21 cellular contexts compared by ENCODE assay signal in genomic region chr11:47571895-47572294, GRCh38. TPM values are rescaled to one million over a fixed set of nuclear protein-coding genes. Genes with fewer than 3 reads are reported as not detected.
A peak's percentile ranks its signal among the peaks of the same experiment; 100 is the strongest.
DNase-seq lines count a peak whose midpoint lies in the region; FAIRE-seq and TF ChIP-seq lines count a peak whose summit lies in the region.
"Had no signal": no experiment of that assay in that cellular context is flagged by ENCODE, and none has a peak within 500 bp of the region (broad histone marks: within the 10 kb centered on the region; RNA-seq: fewer than 3 reads in every experiment).

No MANE protein-coding gene starts in this region.

- peaks cover 31% of the 10 kb centered on the region for H3F3A ChIP-seq in GM23248 (ENCODE audit: insufficient read depth)

- H3K27ac Mint-ChIP-seq in brain: peak overlapping the region in 3 of 5 experiments; percentile 14 to 37 (median 36)
- H3K27ac Mint-ChIP-seq: activated naive CD4-positive, alpha-beta T cell treated with anti-CD3 and anti-CD28 coated beads, Interleukin-2, amount 50 U/mL, for 72 hours had no signal

- H3K4me1 Mint-ChIP-seq in brain: peaks cover 7% of the 10 kb centered on the region

- no peaks in the 10 kb centered on the region for H3K9me3 ChIP-seq in GM23248 (ENCODE audit: low read depth)
- H3K9me3 ChIP-seq in tibial artery: no peaks in the 10 kb centered on the region
- H3K9me3 ChIP-seq in esophagus muscularis mucosa: no peaks in the 10 kb centered on the region
- H3K9me3 ChIP-seq: SJCRH30, upper lobe of left lung had no signal

- H2AFZ ChIP-seq in ACC112 (ENCODE audit: low read length, unreplicated experiment): no peak overlapping the region
- no peak overlapping the region for H2AFZ ChIP-seq in GM23248
- H2AFZ ChIP-seq: parathyroid adenoma had no signal

- 0 to 15% methylated on average over 1 of the region's 1 CpG for WGBS in GM23248 (ENCODE audit: low coverage in 1 of 2, low lambda C conversion rate in 2 of 2, missing lambda C conversion rate in 2 of 2), 2 experiments
- WGBS in esophagus muscularis mucosa: 58% methylated on average over 1 of the region's 1 CpG

- H3K27me3 ChIP-seq in ACC112 (ENCODE audit: insufficient read depth, low read length) (no peaks in the 10 kb centered on the region), GM23248 (replicated peaks; ENCODE audit: insufficient read depth) (no peaks in the 10 kb centered on the region), tibial artery (no peaks in the 10 kb centered on the region), esophagus muscularis mucosa (no peaks in the 10 kb centered on the region)
- H3K27me3 ChIP-seq: SJCRH30, upper lobe of left lung had no signal

- no peak for FAIRE-seq in D721Med (lab: Jason Lieb, UNC)
- FAIRE-seq: small intestine had no signal

- TF ChIP-seq EP300 in esophagus muscularis mucosa (IDR thresholded peaks at IDR 0.05): no peak

- H3K9ac ChIP-seq in GM23248: peak overlapping the region; percentile 53
- H3K9ac ChIP-seq: parathyroid adenoma had no signal

- TF ChIP-seq POLR2A in esophagus muscularis mucosa (IDR thresholded peaks at IDR 0.05; ENCODE audit: low read depth): no peak

- peaks cover 21% of the 10 kb centered on the region for H3K79me2 ChIP-seq in ACC112 (ENCODE audit: control insufficient read depth, insufficient read depth, low read length, unreplicated experiment)
- peaks cover 79% of the 10 kb centered on the region for H3K79me2 ChIP-seq in GM23248 (ENCODE audit: insufficient read depth)
- H3K79me2 ChIP-seq: parathyroid adenoma had no signal

- peaks cover 3% of the 10 kb centered on the region for H3K27me3 Mint-ChIP-seq in brain
- H3K27me3 Mint-ChIP-seq: stimulated activated naive B cell treated with anti-CD40 and anti-IgM and Interleukin-4, amounts not matched to agents 10 μg/mL and 1 μg/mL and 100 μg/mL, for 72 hours had no signal

- H3K4me2 ChIP-seq in GM23248 (ENCODE audit: unreplicated experiment): peak overlapping the region; percentile 72

- H4K20me1 ChIP-seq in GM23248 (ENCODE audit: insufficient read depth): no peaks in the 10 kb centered on the region

- no peak overlapping the region for H3K4me3 Mint-ChIP-seq in brain
- H3K4me3 Mint-ChIP-seq: stimulated activated naive B cell treated with anti-CD40 and anti-IgM and Interleukin-4, amounts not matched to agents 10 μg/mL and 1 μg/mL and 100 μg/mL, for 72 hours had no signal

- H3K36me3 ChIP-seq in ACC112 (ENCODE audit: insufficient read depth, low read length) (0 out of 2 replicates have a peak, but pooled peaks cover 9% of the 10 kb centered on the region), GM23248 (ENCODE audit: low read depth) (peaks cover 8% of the 10 kb centered on the region; the same call in 1 of the 2 replicates), tibial artery (peaks cover 34 to 80% (median 38%) of the 10 kb centered on the region in 3 donors), esophagus muscularis mucosa (peaks cover 37 to 79% (median 57%) of the 10 kb centered on the region in 4 donors)

- no peaks in the 10 kb centered on the region for H3K9me2 ChIP-seq in GM23248 (ENCODE audit: insufficient read depth)

- H3K4me1 ChIP-seq in ACC112 (ENCODE audit: control insufficient read depth, insufficient read depth, low read length, unreplicated experiment): peaks cover 30% of the 10 kb centered on the region
- H3K4me1 ChIP-seq in GM23248 (ENCODE audit: insufficient read depth): peaks cover 15% of the 10 kb centered on the region
- H3K4me1 ChIP-seq in tibial artery: peaks cover 0 to 5% (median 0%) of the 10 kb centered on the region in 4 donors
- H3K4me1 ChIP-seq in esophagus muscularis mucosa: peaks cover 18 to 32% (median 22%) of the 10 kb centered on the region in 4 donors
- H3K4me1 ChIP-seq: parathyroid adenoma had no signal

- no peaks in the 10 kb centered on the region for H3K9me3 Mint-ChIP-seq in brain
- H3K9me3 Mint-ChIP-seq: activated naive CD4-positive, alpha-beta T cell treated with anti-CD3 and anti-CD28 coated beads, Interleukin-2, amount 50 U/mL, for 72 hours; stimulated activated naive B cell treated with anti-CD40 and anti-IgM and Interleukin-4, amounts not matched to agents 10 μg/mL and 1 μg/mL and 100 μg/mL, for 72 hours had no signal

- H3K27ac ChIP-seq in ACC112 (ENCODE audit: low read depth, low read length): peak overlapping the region; percentile 77
- H3K27ac ChIP-seq in GM23248: peak overlapping the region; percentile 80
- no peak overlapping the region for H3K27ac ChIP-seq in tibial artery
- H3K27ac ChIP-seq in caudate nucleus (ENCODE audit: low read depth, low read length): no peak overlapping the region
- no peak overlapping the region for H3K27ac ChIP-seq in esophagus muscularis mucosa (replicated peaks in 1 of 4)
- H3K27ac ChIP-seq: parathyroid adenoma, SJCRH30, upper lobe of left lung had no signal

- DNase-seq in GM23248 (peak; percentile 86), iris pigment epithelial cell (ENCODE audit: low read depth) (peak; percentile 72), D721Med (ENCODE audit: insufficient read length, low spot score) (no peak), tibial artery (no peak), caudate nucleus (lab: John Stamatoyannopoulos, UW) (no peak), esophagus muscularis mucosa (ENCODE audit: extremely low spot score) (no peak)
- DNase-seq: activated CD4-positive, alpha-beta T cell treated with anti-CD3 and anti-CD28 coated beads for 4 hours; activated CD8-positive, alpha-beta memory T cell treated with anti-CD3 and anti-CD28 coated beads, Interleukin-2, amount 50 U/mL, for 48 hours; Karpas-422; left ventricle myocardium superior; NCI-H146; NCI-H510A; small intestine; stimulated activated naive B cell treated with anti-CD40 and anti-IgM and Interleukin-4, amounts not matched to agents 10 μg/mL and 1 μg/mL and 100 μg/mL, for 72 hours had no signal

- in situ Hi-C loops in GM23248 (cut with MboI): no loop called here

- TF ChIP-seq CTCF in brain (conservative IDR thresholded peaks at IDR 0.05) (no peak), D721Med (IDR thresholded peaks at IDR 0.05; ENCODE audit: insufficient read depth, missing control alignments) (no peak), tibial artery (IDR thresholded peaks at IDR 0.05) (no peak), esophagus muscularis mucosa (IDR thresholded peaks at IDR 0.05) (no peak)

- H3K36me3 Mint-ChIP-seq in brain: peaks cover 49% of the 10 kb centered on the region

- intact Hi-C loops in tibial artery (cut with DNase I; ENCODE audit: low total_unique reads) (loop anchor here (10.0 kb wide), 1 partner anchor 157 kb away; no protein-coding TSS in a partner anchor), esophagus muscularis mucosa (cut with DNase I) (no loop called here)

- H3K4me3 ChIP-seq in ACC112 (ENCODE audit: low read depth, low read length) (peak overlapping the region; percentile 19; the same call in 1 of the 2 replicates), GM23248 (peak overlapping the region; percentile 51), tibial artery (no peak overlapping the region), esophagus muscularis mucosa (no peak overlapping the region)
- H3K4me3 ChIP-seq: SJCRH30, upper lobe of left lung had no signal

RNA-seq across cellular contexts. Expression of gene PTPMT1, which starts 6.5 kb away (rescaled TPM):
- total RNA-seq in GM23248 (2014; rRNA removed; shearing (Covaris generic)): 68.7 and 90.2 TPM in 2 replicates
- polyA plus RNA-seq in GM23248 (2016; fragmentation: Nextera tagmentation; extraction: Ambion mirVana): 78.4 and 82.2 TPM in 2 replicates
- polyA plus RNA-seq in brain (ENCODE audit: insufficient read depth, low read depth, low replicate concordance): 52.2 TPM
- 10 to 100 TPM; 63.0 to 96.4 (median 79.6) TPM for total RNA-seq in esophagus muscularis mucosa

RNA-seq across cellular contexts. Expression of gene KBTBD4, which starts 6.9 kb away (rescaled TPM):
- 26.6 and 35.5 TPM in 2 replicates for total RNA-seq in GM23248 (2014; rRNA removed; shearing (Covaris generic))
- 16.8 and 18.4 TPM in 2 replicates for polyA plus RNA-seq in GM23248 (2016; fragmentation: Nextera tagmentation; extraction: Ambion mirVana)
- 19.2 TPM for polyA plus RNA-seq in brain (ENCODE audit: insufficient read depth, low read depth, low replicate concordance)
- total RNA-seq in esophagus muscularis mucosa: 10 to 100 TPM; 18.7 to 31.2 (median 24.8) TPM

RNA-seq across cellular contexts. Expression of gene NDUFS3, which starts 7.0 kb away (rescaled TPM):
- total RNA-seq in GM23248 (2014; rRNA removed; shearing (Covaris generic)): 52.5 and 80.8 TPM in 2 replicates
- polyA plus RNA-seq in GM23248 (2016; fragmentation: Nextera tagmentation; extraction: Ambion mirVana) (74.4 and 84.6 TPM in 2 replicates), brain (ENCODE audit: insufficient read depth, low read depth, low replicate concordance) (158 TPM)
- 10 to 100 TPM; 53.5 to 76.7 (median 72.0) TPM for total RNA-seq in esophagus muscularis mucosa

RNA-seq across cellular contexts. Expression of gene FAM180B, which starts 14.6 kb away (rescaled TPM):
- not detected in 2 replicates for total RNA-seq in GM23248 (2014; rRNA removed; shearing (Covaris generic))
- polyA plus RNA-seq in GM23248 (2016; fragmentation: Nextera tagmentation; extraction: Ambion mirVana): not detected in 2 replicates
- polyA plus RNA-seq in brain (ENCODE audit: insufficient read depth, low read depth, low replicate concordance): not detected
- under 1 TPM in 2 of 4 donors, not detected in 2; 0.66 to 0.80 TPM for total RNA-seq in esophagus muscularis mucosa
- total RNA-seq: cerebellum, left ventricle myocardium superior had no signal

RNA-seq across cellular contexts. Expression of gene CELF1, which starts 19.0 kb away (rescaled TPM):
- 70.9 and 71.6 TPM in 2 replicates for total RNA-seq in GM23248 (2014; rRNA removed; shearing (Covaris generic))
- 51.7 and 52.0 TPM in 2 replicates for polyA plus RNA-seq in GM23248 (2016; fragmentation: Nextera tagmentation; extraction: Ambion mirVana)
- polyA plus RNA-seq in brain (ENCODE audit: insufficient read depth, low read depth, low replicate concordance): 47.2 TPM
- 100 to 1,000 TPM in 2 of 4 donors, 10 to 100 TPM in 2; 69.6 to 151 (median 99.3) TPM for total RNA-seq in esophagus muscularis mucosa

Comparison
In these comparisons a context has a peak if more than half of its experiments do, and no peak if none do; other contexts are left out.
1. H3K27ac ChIP-seq: peak in ACC112 (single experiment) and GM23248 (single experiment); none in tibial artery (0 of 2), caudate nucleus (single experiment) and esophagus muscularis mucosa (0 of 4).
2. H3K4me3 ChIP-seq: peak in ACC112 (single experiment) and GM23248 (single experiment); none in tibial artery (0 of 2) and esophagus muscularis mucosa (0 of 4).
3. DNase-seq: peak in GM23248 (single experiment) and iris pigment epithelial cell (single experiment); none in D721Med (single experiment), tibial artery (0 of 2), caudate nucleus (0 of 61) and esophagus muscularis mucosa (single experiment).